In genomic region chr9:99377790-99378775, GRCh38 we compare ENCODE assay signal across 1 cellular context.
TF ChIP-seq lines count a peak whose summit lies in the region.

No MANE protein-coding gene starts in this region.

TF ChIP-seq in HepG2, 621 proteins besides CTCF, POLR2A, EP300 and RAD21 (continued from another document and continues in another):
- TF ChIP-seq, protein P1, sequence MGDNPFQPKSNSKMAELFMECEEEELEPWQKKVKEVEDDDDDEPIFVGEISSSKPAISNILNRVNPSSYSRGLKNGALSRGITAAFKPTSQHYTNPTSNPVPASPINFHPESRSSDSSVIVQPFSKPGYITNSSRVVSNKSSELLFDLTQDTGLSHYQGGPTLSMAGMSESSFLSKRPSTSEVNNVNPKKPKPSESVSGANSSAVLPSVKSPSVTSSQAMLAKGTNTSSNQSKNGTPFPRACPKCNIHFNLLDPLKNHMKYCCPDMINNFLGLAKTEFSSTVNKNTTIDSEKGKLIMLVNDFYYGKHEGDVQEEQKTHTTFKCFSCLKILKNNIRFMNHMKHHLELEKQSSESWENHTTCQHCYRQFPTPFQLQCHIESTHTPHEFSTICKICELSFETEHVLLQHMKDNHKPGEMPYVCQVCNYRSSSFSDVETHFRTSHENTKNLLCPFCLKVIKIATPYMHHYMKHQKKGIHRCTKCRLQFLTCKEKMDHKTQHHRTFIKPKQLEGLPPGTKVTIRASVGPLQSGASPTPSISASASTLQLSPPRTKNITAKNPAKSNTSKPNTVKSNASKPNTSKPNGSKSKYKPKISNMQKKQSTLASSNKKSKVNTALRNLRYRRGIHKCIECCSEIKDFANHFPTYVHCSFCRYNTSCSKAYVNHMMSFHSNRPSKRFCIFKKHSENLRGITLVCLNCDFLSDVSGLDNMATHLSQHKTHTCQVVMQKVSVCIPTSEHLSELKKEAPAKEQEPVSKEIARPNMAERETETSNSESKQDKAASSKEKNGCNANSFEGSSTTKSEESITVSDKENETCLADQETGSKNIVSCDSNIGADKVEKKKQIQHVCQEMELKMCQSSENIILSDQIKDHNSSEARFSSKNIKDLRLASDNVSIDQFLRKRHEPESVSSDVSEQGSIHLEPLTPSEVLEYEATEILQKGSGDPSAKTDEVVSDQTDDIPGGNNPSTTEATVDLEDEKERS (CRISPR knock-in tag; IDR thresholded peaks at IDR 0.05) = no peak
- TF ChIP-seq NR1H2 (CRISPR knock-in tag; IDR thresholded peaks at IDR 0.05; ENCODE audit: borderline replicate concordance, low read depth) (no peak), RFX3 (CRISPR knock-in tag; IDR thresholded peaks at IDR 0.05) (no peak), IRF2 (CRISPR knock-in tag; IDR thresholded peaks at IDR 0.05) (no peak), KLF9 (CRISPR knock-in tag; IDR thresholded peaks at IDR 0.05; ENCODE audit: low read depth) (no peak), ZNF607 (CRISPR knock-in tag; IDR thresholded peaks at IDR 0.05; ENCODE audit: borderline replicate concordance) (no peak), ZNF720 (CRISPR knock-in tag; IDR thresholded peaks at IDR 0.05) (no peak), RBFOX2 (IDR thresholded peaks at IDR 0.05; ENCODE audit: low read depth, low read length) (no peak), NFE2L2 (IDR thresholded peaks at IDR 0.05; ENCODE audit: low read length) (no peak), IRX3 (CRISPR knock-in tag; IDR thresholded peaks at IDR 0.05; ENCODE audit: borderline replicate concordance, low read depth) (no peak), ZKSCAN5 (CRISPR knock-in tag; IDR thresholded peaks at IDR 0.05) (no peak), FOSL2 (CRISPR knock-in tag; IDR thresholded peaks at IDR 0.05) (no peak), ATAD3A (CRISPR knock-in tag; IDR thresholded peaks at IDR 0.05) (no peak), CENPBD1 (CRISPR knock-in tag; IDR thresholded peaks at IDR 0.05; ENCODE audit: borderline replicate concordance, low read depth) (no peak), YEATS4 (CRISPR knock-in tag; IDR thresholded peaks at IDR 0.05; ENCODE audit: borderline replicate concordance) (no peak), GTF3A (CRISPR knock-in tag; conservative IDR thresholded peaks at IDR 0.05) (no peak), JUN (CRISPR knock-in tag; IDR thresholded peaks at IDR 0.05) (no peak), CENPT (CRISPR knock-in tag; IDR thresholded peaks at IDR 0.05; ENCODE audit: low read depth) (no peak), MBD4 (IDR thresholded peaks at IDR 0.05; ENCODE audit: borderline replicate concordance, low read length) (no peak), ZNF841 (CRISPR knock-in tag; IDR thresholded peaks at IDR 0.05; ENCODE audit: borderline replicate concordance) (no peak), BHLHE40 (IDR thresholded peaks at IDR 0.05; ENCODE audit: low read length) (no peak), RXRB (CRISPR knock-in tag; IDR thresholded peaks at IDR 0.05; ENCODE audit: borderline replicate concordance) (0 out of 2 replicates have a peak, but pooled peaks have one; percentile 38), NAIF1 (CRISPR knock-in tag; IDR thresholded peaks at IDR 0.05; ENCODE audit: borderline replicate concordance) (no peak), BATF2 (CRISPR knock-in tag; IDR thresholded peaks at IDR 0.05) (no peak), ZBTB7B (CRISPR knock-in tag; IDR thresholded peaks at IDR 0.05) (no peak), HDAC2 (CRISPR knock-in tag; IDR thresholded peaks at IDR 0.05) (no peak; the same call in 1 of the 2 replicates), ZNF460 (CRISPR knock-in tag; IDR thresholded peaks at IDR 0.05; ENCODE audit: borderline replicate concordance) (no peak), ZNF329 (CRISPR knock-in tag; IDR thresholded peaks at IDR 0.05; ENCODE audit: low read depth) (no peak), SALL1 (CRISPR knock-in tag; IDR thresholded peaks at IDR 0.05) (peak; percentile 25; the same call in 1 of the 2 replicates), ZNF547 (CRISPR knock-in tag; IDR thresholded peaks at IDR 0.05) (no peak), ZFP37 (CRISPR knock-in tag; IDR thresholded peaks at IDR 0.05; ENCODE audit: borderline replicate concordance) (no peak), NFE2L1 (CRISPR knock-in tag; IDR thresholded peaks at IDR 0.05; ENCODE audit: borderline replicate concordance) (no peak), ZNF121 (CRISPR knock-in tag; IDR thresholded peaks at IDR 0.05) (no peak), BRCA1 (CRISPR knock-in tag; IDR thresholded peaks at IDR 0.05) (no peak), JUND (CRISPR knock-in tag; IDR thresholded peaks at IDR 0.05) (no peak), HNRNPH1 (optimal IDR thresholded peaks at IDR 0.05; ENCODE audit: low read depth, low read length) (no peak), SOX6 (IDR thresholded peaks at IDR 0.05) (no peak), SOX6 (CRISPR knock-in tag; IDR thresholded peaks at IDR 0.05) (peak; percentile 62), ZNF235 (CRISPR knock-in tag; IDR thresholded peaks at IDR 0.05; ENCODE audit: borderline replicate concordance) (no peak), ZNF674 (CRISPR knock-in tag; IDR thresholded peaks at IDR 0.05; ENCODE audit: low read depth) (no peak), ARID4A (CRISPR knock-in tag; IDR thresholded peaks at IDR 0.05; ENCODE audit: borderline replicate concordance) (no peak), BRF2 (CRISPR knock-in tag; IDR thresholded peaks at IDR 0.05) (no peak), RBAK (CRISPR knock-in tag; IDR thresholded peaks at IDR 0.05) (no peak), NR2F6 (IDR thresholded peaks at IDR 0.05) (peak; percentile 39; the same call in 1 of the 2 replicates), NR2F6 (CRISPR knock-in tag; IDR thresholded peaks at IDR 0.05) (no peak), CBX1 (IDR thresholded peaks at IDR 0.05; ENCODE audit: low read depth) (no peak)
- TF ChIP-seq, protein P2, sequence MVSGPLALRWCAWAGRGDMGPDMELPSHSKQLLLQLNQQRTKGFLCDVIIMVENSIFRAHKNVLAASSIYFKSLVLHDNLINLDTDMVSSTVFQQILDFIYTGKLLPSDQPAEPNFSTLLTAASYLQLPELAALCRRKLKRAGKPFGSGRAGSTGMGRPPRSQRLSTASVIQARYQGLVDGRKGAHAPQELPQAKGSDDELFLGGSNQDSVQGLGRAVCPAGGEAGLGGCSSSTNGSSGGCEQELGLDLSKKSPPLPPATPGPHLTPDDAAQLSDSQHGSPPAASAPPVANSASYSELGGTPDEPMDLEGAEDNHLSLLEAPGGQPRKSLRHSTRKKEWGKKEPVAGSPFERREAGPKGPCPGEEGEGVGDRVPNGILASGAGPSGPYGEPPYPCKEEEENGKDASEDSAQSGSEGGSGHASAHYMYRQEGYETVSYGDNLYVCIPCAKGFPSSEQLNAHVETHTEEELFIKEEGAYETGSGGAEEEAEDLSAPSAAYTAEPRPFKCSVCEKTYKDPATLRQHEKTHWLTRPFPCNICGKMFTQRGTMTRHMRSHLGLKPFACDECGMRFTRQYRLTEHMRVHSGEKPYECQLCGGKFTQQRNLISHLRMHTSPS (CRISPR knock-in tag; IDR thresholded peaks at IDR 0.05; ENCODE audit: low read depth) = no peak
- TF ChIP-seq, protein P3, sequence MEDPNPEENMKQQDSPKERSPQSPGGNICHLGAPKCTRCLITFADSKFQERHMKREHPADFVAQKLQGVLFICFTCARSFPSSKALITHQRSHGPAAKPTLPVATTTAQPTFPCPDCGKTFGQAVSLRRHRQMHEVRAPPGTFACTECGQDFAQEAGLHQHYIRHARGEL (CRISPR knock-in tag; IDR thresholded peaks at IDR 0.05) = no peak
- TF ChIP-seq, protein P4, sequence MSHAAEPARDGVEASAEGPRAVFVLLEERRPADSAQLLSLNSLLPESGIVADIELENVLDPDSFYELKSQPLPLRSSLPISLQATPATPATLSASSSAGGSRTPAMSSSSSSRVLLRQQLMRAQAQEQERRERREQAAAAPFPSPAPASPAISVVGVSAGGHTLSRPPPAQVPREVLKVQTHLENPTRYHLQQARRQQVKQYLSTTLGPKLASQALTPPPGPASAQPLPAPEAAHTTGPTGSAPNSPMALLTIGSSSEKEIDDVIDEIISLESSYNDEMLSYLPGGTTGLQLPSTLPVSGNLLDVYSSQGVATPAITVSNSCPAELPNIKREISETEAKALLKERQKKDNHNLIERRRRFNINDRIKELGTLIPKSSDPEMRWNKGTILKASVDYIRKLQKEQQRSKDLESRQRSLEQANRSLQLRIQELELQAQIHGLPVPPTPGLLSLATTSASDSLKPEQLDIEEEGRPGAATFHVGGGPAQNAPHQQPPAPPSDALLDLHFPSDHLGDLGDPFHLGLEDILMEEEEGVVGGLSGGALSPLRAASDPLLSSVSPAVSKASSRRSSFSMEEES (CRISPR knock-in tag; IDR thresholded peaks at IDR 0.05) = no peak
- TF ChIP-seq, protein P5, sequence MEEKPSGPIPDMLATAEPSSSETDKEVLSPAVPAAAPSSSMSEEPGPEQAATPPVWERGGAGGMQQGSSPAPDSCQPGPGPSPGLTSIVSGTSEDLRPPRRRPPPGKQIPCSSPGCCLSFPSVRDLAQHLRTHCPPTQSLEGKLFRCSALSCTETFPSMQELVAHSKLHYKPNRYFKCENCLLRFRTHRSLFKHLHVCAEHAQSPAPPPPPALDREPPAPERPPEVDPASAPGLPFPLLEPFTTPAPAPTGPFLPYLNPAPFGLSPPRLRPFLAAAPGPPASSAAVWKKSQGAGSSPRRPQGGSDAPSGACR (CRISPR knock-in tag; IDR thresholded peaks at IDR 0.05) = no peak
- TF ChIP-seq, protein P6, sequence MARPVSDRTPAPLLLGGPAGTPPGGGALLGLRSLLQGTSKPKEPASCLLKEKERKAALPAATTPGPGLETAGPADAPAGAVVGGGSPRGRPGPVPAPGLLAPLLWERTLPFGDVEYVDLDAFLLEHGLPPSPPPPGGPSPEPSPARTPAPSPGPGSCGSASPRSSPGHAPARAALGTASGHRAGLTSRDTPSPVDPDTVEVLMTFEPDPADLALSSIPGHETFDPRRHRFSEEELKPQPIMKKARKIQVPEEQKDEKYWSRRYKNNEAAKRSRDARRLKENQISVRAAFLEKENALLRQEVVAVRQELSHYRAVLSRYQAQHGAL (CRISPR knock-in tag; IDR thresholded peaks at IDR 0.05; ENCODE audit: not compliant biosample characterization) = no peak
- TF ChIP-seq, protein P7, sequence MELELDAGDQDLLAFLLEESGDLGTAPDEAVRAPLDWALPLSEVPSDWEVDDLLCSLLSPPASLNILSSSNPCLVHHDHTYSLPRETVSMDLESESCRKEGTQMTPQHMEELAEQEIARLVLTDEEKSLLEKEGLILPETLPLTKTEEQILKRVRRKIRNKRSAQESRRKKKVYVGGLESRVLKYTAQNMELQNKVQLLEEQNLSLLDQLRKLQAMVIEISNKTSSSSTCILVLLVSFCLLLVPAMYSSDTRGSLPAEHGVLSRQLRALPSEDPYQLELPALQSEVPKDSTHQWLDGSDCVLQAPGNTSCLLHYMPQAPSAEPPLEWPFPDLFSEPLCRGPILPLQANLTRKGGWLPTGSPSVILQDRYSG (CRISPR knock-in tag; IDR thresholded peaks at IDR 0.05) = no peak
